In the genomic region with DNA sequence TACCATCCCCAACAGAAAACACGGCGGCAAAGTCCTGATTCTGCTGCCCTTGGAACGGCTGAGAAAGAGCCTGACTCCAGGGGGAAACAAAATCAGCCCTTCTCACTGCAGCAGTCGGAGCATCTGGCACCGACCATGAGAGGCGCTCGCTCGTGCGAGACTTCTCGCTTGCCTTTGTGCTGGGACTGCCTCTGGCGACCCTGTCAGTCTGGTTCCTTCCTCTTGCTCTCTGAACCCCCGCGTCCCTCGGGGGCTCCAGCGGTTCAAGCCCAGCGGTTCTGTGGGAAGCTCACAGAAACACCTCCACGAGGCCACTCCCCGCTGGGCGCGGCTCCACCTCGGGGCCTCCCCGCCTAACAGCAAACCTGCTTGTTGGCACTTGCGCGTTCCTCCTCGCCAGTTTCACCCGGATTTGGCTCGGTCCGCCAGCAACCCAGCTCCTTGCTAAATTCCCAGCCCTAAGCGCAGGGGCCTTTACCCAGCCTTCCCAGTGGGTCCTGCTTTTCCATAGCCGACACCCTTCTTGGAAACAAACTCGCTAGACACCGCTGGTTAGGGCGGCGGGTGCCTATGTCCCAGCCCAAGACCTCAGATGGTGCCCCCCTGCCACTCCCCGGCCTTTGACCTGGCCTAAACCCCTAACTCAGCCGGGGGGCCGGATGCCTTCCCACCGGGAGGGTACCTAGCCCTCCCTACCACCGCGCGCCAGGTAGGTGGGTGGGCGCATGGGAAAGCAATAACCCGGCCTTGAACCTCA, we compare ENCODE assay signal across 1 cellular context.
A peak's percentile ranks its signal among the peaks of the same experiment; 100 is the strongest.
TF ChIP-seq lines count a peak whose summit lies in the region.

No MANE protein-coding gene starts in this region.

TF ChIP-seq in GM12878, 131 proteins besides CTCF, POLR2A, EP300 and RAD21 (continued from another document):
- TF ChIP-seq, protein P1, sequence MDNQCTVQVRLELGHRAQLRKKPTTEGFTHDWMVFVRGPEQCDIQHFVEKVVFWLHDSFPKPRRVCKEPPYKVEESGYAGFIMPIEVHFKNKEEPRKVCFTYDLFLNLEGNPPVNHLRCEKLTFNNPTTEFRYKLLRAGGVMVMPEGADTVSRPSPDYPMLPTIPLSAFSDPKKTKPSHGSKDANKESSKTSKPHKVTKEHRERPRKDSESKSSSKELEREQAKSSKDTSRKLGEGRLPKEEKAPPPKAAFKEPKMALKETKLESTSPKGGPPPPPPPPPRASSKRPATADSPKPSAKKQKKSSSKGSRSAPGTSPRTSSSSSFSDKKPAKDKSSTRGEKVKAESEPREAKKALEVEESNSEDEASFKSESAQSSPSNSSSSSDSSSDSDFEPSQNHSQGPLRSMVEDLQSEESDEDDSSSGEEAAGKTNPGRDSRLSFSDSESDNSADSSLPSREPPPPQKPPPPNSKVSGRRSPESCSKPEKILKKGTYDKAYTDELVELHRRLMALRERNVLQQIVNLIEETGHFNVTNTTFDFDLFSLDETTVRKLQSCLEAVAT (IDR thresholded peaks at IDR 0.05), result peak; percentile 65
- TF ChIP-seq POU2F2 (IDR thresholded peaks at IDR 0.05; ENCODE audit: borderline replicate concordance, low read depth, low read length), result no peak
- TF ChIP-seq GATAD2B (conservative IDR thresholded peaks at IDR 0.05; ENCODE audit: low read depth), result peak; percentile 52
- peak; percentile 61 to 64; a peak in 2 of 4 replicates for TF ChIP-seq IKZF2 (IDR thresholded peaks at IDR 0.05)
- TF ChIP-seq SMARCA5 (IDR thresholded peaks at IDR 0.05), result no peak
- TF ChIP-seq, protein P2, sequence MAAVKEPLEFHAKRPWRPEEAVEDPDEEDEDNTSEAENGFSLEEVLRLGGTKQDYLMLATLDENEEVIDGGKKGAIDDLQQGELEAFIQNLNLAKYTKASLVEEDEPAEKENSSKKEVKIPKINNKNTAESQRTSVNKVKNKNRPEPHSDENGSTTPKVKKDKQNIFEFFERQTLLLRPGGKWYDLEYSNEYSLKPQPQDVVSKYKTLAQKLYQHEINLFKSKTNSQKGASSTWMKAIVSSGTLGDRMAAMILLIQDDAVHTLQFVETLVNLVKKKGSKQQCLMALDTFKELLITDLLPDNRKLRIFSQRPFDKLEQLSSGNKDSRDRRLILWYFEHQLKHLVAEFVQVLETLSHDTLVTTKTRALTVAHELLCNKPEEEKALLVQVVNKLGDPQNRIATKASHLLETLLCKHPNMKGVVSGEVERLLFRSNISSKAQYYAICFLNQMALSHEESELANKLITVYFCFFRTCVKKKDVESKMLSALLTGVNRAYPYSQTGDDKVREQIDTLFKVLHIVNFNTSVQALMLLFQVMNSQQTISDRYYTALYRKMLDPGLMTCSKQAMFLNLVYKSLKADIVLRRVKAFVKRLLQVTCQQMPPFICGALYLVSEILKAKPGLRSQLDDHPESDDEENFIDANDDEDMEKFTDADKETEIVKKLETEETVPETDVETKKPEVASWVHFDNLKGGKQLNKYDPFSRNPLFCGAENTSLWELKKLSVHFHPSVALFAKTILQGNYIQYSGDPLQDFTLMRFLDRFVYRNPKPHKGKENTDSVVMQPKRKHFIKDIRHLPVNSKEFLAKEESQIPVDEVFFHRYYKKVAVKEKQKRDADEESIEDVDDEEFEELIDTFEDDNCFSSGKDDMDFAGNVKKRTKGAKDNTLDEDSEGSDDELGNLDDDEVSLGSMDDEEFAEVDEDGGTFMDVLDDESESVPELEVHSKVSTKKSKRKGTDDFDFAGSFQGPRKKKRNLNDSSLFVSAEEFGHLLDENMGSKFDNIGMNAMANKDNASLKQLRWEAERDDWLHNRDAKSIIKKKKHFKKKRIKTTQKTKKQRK (IDR thresholded peaks at IDR 0.05; ENCODE audit: low read depth, low read length), result no peak
- TF ChIP-seq, protein P3, sequence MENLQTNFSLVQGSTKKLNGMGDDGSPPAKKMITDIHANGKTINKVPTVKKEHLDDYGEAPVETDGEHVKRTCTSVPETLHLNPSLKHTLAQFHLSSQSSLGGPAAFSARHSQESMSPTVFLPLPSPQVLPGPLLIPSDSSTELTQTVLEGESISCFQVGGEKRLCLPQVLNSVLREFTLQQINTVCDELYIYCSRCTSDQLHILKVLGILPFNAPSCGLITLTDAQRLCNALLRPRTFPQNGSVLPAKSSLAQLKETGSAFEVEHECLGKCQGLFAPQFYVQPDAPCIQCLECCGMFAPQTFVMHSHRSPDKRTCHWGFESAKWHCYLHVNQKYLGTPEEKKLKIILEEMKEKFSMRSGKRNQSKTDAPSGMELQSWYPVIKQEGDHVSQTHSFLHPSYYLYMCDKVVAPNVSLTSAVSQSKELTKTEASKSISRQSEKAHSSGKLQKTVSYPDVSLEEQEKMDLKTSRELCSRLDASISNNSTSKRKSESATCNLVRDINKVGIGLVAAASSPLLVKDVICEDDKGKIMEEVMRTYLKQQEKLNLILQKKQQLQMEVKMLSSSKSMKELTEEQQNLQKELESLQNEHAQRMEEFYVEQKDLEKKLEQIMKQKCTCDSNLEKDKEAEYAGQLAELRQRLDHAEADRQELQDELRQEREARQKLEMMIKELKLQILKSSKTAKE (IDR thresholded peaks at IDR 0.05; ENCODE audit: low read depth, poor library complexity, severe bottlenecking), result no peak
- TF ChIP-seq NBN (IDR thresholded peaks at IDR 0.05), result 0 out of 2 replicates have a peak, but pooled peaks have one; percentile 32
- TF ChIP-seq ZNF24 (IDR thresholded peaks at IDR 0.05), result no peak
- peak in 1 of 2 experiments; percentile 88; a peak in 2 of 4 replicates for TF ChIP-seq BHLHE40 (IDR thresholded peaks at IDR 0.05; ENCODE audit: borderline replicate concordance in 1 of 2, low read depth in 2 of 2, low read length in 1 of 2)
- TF ChIP-seq, protein P4, sequence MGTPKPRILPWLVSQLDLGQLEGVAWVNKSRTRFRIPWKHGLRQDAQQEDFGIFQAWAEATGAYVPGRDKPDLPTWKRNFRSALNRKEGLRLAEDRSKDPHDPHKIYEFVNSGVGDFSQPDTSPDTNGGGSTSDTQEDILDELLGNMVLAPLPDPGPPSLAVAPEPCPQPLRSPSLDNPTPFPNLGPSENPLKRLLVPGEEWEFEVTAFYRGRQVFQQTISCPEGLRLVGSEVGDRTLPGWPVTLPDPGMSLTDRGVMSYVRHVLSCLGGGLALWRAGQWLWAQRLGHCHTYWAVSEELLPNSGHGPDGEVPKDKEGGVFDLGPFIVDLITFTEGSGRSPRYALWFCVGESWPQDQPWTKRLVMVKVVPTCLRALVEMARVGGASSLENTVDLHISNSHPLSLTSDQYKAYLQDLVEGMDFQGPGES (IDR thresholded peaks at IDR 0.05), result no peak
- TF ChIP-seq, protein P5, sequence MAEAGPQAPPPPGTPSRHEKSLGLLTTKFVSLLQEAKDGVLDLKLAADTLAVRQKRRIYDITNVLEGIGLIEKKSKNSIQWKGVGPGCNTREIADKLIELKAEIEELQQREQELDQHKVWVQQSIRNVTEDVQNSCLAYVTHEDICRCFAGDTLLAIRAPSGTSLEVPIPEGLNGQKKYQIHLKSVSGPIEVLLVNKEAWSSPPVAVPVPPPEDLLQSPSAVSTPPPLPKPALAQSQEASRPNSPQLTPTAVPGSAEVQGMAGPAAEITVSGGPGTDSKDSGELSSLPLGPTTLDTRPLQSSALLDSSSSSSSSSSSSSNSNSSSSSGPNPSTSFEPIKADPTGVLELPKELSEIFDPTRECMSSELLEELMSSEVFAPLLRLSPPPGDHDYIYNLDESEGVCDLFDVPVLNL (IDR thresholded peaks at IDR 0.05; ENCODE audit: low read depth, low read length), result no peak
- peak; percentile 61; the same call in 1 of the 2 replicates for TF ChIP-seq NR2F1 (conservative IDR thresholded peaks at IDR 0.05)
- TF ChIP-seq, protein P6, sequence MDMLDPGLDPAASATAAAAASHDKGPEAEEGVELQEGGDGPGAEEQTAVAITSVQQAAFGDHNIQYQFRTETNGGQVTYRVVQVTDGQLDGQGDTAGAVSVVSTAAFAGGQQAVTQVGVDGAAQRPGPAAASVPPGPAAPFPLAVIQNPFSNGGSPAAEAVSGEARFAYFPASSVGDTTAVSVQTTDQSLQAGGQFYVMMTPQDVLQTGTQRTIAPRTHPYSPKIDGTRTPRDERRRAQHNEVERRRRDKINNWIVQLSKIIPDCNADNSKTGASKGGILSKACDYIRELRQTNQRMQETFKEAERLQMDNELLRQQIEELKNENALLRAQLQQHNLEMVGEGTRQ (IDR thresholded peaks at IDR 0.05; ENCODE audit: borderline replicate concordance, low read depth, low read length), result no peak
- TF ChIP-seq ZZZ3 (IDR thresholded peaks at IDR 0.05; ENCODE audit: control insufficient read depth, insufficient read length, low read depth), result no peak
- TF ChIP-seq, protein P7, sequence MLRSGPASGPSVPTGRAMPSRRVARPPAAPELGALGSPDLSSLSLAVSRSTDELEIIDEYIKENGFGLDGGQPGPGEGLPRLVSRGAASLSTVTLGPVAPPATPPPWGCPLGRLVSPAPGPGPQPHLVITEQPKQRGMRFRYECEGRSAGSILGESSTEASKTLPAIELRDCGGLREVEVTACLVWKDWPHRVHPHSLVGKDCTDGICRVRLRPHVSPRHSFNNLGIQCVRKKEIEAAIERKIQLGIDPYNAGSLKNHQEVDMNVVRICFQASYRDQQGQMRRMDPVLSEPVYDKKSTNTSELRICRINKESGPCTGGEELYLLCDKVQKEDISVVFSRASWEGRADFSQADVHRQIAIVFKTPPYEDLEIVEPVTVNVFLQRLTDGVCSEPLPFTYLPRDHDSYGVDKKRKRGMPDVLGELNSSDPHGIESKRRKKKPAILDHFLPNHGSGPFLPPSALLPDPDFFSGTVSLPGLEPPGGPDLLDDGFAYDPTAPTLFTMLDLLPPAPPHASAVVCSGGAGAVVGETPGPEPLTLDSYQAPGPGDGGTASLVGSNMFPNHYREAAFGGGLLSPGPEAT (IDR thresholded peaks at IDR 0.05; ENCODE audit: low read depth), result 0 out of 2 replicates have a peak, but pooled peaks have one; percentile 34
TF ChIP-seq in GM12878: peak in this region for 9.
